In genomic region chr1:3924871-3925655, GRCh38 we compare ENCODE assay signal across 18 cellular contexts. TPM values are rescaled to one million over a fixed set of nuclear protein-coding genes. Genes with fewer than 3 reads are reported as not detected.
A peak's percentile ranks its signal among the peaks of the same experiment; 100 is the strongest.
DNase-seq lines count a peak whose midpoint lies in the region; ATAC-seq and FAIRE-seq lines count a peak whose summit lies in the region.
"Had no signal": no experiment of that assay in that cellular context is flagged by ENCODE, and none has a peak within 500 bp of the region (broad histone marks: within the 10 kb centered on the region; RNA-seq: fewer than 3 reads in every experiment).

No MANE protein-coding gene starts in this region.

- peak; percentile 75 for FAIRE-seq in urothelium cell line (lab: Jason Lieb, UNC)

- ATAC-seq in left cardiac atrium, result peak in 1 of 2 donors; percentile 39
- no peak for ATAC-seq in GM19023 (IDR thresholded peaks at IDR 0.05; ENCODE audit: unreplicated experiment)
- ATAC-seq: activated CD8-positive, alpha-beta T cell treated with anti-CD3 and anti-CD28 coated beads, Interleukin-2, amount 10 ng/mL, durations not matched to agents 7 days and 5 days; naive thymus-derived CD8-positive, alpha-beta T cell; right lobe of liver; stimulated activated naive B cell treated with anti-CD40 and anti-IgM and Interleukin-4, amounts not matched to agents 10 μg/mL and 1 μg/mL and 100 μg/mL, for 72 hours had no signal

- DNase-seq in left cardiac atrium, result peak; percentile 18
- DNase-seq in cardiac septum (ENCODE audit: low spot score), result no peak
- DNase-seq in NCI-H2171 treated with DMSO at 0.1 percent for 48 hours (lab: John Stamatoyannopoulos, UW), result peak; percentile 99
- DNase-seq in SW480 (ENCODE audit: low spot score), result peak; percentile 88
- peak; percentile 79 for DNase-seq in urothelium cell line (ENCODE audit: low spot score)
- no peak for DNase-seq in UCSD-AML1 (lab: John Stamatoyannopoulos, UW; ENCODE audit: unreplicated experiment)
- no peak for DNase-seq in HUDEP-2 (lab: John Stamatoyannopoulos, UW; ENCODE audit: unreplicated experiment in 76 of 76)
- DNase-seq: activated CD8-positive, alpha-beta T cell treated with anti-CD3 and anti-CD28 coated beads, Interleukin-2, amount 10 ng/mL, durations not matched to agents 7 days and 5 days; activated naive CD4-positive, alpha-beta T cell treated with anti-CD3 and anti-CD28 coated beads for 36 hours; GDM1; KG1; naive thymus-derived CD8-positive, alpha-beta T cell; NCI-H2227 treated with DMSO at 0.1 percent for 48 hours; SIG-M5; stimulated activated CD4-positive, alpha-beta T cell treated with anti-CD3 and anti-CD28 coated beads, Interleukin-4, amount 100 ng/mL, for 4 hours; stimulated activated naive B cell treated with anti-CD40 and anti-IgM and Interleukin-4, amounts not matched to agents 10 μg/mL and 1 μg/mL and 100 μg/mL, for 72 hours had no signal

- intact Hi-C loops in left cardiac atrium (cut with DNase I), result no loop called here
- intact Hi-C loops in cardiac septum (cut with DNase I), result no loop called here

RNA-seq across cellular contexts. Expression of gene C1orf174, which starts 25.0 kb away (rescaled TPM):
- total RNA-seq in left cardiac atrium (10 to 100 TPM; 13.2 to 14.0 TPM), cardiac septum (11.5 TPM)

Comparison
In these comparisons a context has a peak if more than half of its experiments do, and no peak if none do; other contexts are left out.
1. DNase-seq: peak in left cardiac atrium (single experiment), NCI-H2171 treated with DMSO at 0.1 percent for 48 hours (single experiment), SW480 (single experiment) and urothelium cell line (single experiment); none in cardiac septum (single experiment), UCSD-AML1 (single experiment) and HUDEP-2 (0 of 76).